Comparison of ENCODE assay signal across 2 cellular contexts in the genomic region with DNA sequence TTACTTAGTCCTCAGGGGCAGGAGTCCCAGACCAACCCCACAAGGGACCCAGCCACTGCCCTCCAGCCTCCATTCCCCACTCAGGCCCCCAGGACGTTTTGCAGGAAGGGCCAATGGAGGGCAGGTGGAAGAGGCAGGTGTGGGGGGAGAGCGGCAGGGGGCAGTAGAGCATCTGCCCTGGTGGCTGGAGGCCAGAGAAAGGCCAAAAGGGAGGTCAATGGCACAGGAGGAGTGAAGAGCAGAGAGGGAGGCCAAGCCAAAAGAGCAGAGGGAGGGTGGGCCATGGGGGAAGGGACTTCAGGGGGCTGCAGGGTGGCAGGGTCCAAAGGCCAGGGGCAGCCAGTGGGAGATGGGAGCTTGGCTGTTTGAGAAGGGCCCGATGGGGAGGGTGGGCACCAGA.
TF ChIP-seq lines count a peak whose summit lies in the region.

No MANE protein-coding gene starts in this region.

TF ChIP-seq in SK-N-SH, 30 proteins besides CTCF, POLR2A, EP300 and RAD21:
- no peak for TF ChIP-seq FOSL2 (IDR thresholded peaks at IDR 0.05; ENCODE audit: borderline replicate concordance, low read depth)
- no peak for TF ChIP-seq TCF12 (IDR thresholded peaks at IDR 0.05)
- TF ChIP-seq TAF1 (IDR thresholded peaks at IDR 0.05; ENCODE audit: borderline replicate concordance, low read depth, low read length) = no peak
- no peak for TF ChIP-seq JUND (IDR thresholded peaks at IDR 0.05)
- no peak for TF ChIP-seq FOXJ3 (CRISPR knock-in tag; IDR thresholded peaks at IDR 0.05)
- no peak for TF ChIP-seq GABPA (IDR thresholded peaks at IDR 0.05; ENCODE audit: low read depth)
- no peak for TF ChIP-seq SMC3 (IDR thresholded peaks at IDR 0.05; ENCODE audit: low read depth, low read length)
- TF ChIP-seq NFIC (IDR thresholded peaks at IDR 0.05; ENCODE audit: borderline replicate concordance) = no peak
- TF ChIP-seq CHD2 (IDR thresholded peaks at IDR 0.05; ENCODE audit: low read length, partially characterized antibody) = no peak
- no peak for TF ChIP-seq RFX5 (IDR thresholded peaks at IDR 0.05; ENCODE audit: low read length)
- TF ChIP-seq, protein P1, sequence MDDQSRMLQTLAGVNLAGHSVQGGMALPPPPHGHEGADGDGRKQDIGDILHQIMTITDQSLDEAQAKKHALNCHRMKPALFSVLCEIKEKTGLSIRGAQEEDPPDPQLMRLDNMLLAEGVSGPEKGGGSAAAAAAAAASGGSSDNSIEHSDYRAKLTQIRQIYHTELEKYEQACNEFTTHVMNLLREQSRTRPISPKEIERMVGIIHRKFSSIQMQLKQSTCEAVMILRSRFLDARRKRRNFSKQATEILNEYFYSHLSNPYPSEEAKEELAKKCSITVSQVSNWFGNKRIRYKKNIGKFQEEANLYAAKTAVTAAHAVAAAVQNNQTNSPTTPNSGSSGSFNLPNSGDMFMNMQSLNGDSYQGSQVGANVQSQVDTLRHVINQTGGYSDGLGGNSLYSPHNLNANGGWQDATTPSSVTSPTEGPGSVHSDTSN (IDR thresholded peaks at IDR 0.05) = no peak
- TF ChIP-seq SIN3A (IDR thresholded peaks at IDR 0.05; ENCODE audit: borderline replicate concordance, low read depth, low read length) = no peak
- TF ChIP-seq, protein P2, sequence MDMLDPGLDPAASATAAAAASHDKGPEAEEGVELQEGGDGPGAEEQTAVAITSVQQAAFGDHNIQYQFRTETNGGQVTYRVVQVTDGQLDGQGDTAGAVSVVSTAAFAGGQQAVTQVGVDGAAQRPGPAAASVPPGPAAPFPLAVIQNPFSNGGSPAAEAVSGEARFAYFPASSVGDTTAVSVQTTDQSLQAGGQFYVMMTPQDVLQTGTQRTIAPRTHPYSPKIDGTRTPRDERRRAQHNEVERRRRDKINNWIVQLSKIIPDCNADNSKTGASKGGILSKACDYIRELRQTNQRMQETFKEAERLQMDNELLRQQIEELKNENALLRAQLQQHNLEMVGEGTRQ (IDR thresholded peaks at IDR 0.05; ENCODE audit: borderline replicate concordance, low read depth, low read length) = no peak
- no peak for TF ChIP-seq NRF1 (IDR thresholded peaks at IDR 0.05; ENCODE audit: low read depth, low read length)
- TF ChIP-seq, protein P3, sequence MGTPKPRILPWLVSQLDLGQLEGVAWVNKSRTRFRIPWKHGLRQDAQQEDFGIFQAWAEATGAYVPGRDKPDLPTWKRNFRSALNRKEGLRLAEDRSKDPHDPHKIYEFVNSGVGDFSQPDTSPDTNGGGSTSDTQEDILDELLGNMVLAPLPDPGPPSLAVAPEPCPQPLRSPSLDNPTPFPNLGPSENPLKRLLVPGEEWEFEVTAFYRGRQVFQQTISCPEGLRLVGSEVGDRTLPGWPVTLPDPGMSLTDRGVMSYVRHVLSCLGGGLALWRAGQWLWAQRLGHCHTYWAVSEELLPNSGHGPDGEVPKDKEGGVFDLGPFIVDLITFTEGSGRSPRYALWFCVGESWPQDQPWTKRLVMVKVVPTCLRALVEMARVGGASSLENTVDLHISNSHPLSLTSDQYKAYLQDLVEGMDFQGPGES (IDR thresholded peaks at IDR 0.05; ENCODE audit: low read depth, low read length) = no peak
- no peak for TF ChIP-seq GATA2 (CRISPR knock-in tag; IDR thresholded peaks at IDR 0.05)
TF ChIP-seq in SK-N-SH: peak in this region for 0.

TF ChIP-seq in SK-N-SH treated with all-trans-retinoic acid at 6 μM for 48 hours, 23 proteins besides CTCF, POLR2A, EP300 and RAD21:
- TF ChIP-seq ZNF70 (CRISPR knock-in tag; IDR thresholded peaks at IDR 0.05) (no peak), PPARA (CRISPR knock-in tag; IDR thresholded peaks at IDR 0.05; ENCODE audit: borderline replicate concordance) (no peak), BACH2 (CRISPR knock-in tag; IDR thresholded peaks at IDR 0.05; ENCODE audit: borderline replicate concordance) (no peak)
- TF ChIP-seq, protein P4, sequence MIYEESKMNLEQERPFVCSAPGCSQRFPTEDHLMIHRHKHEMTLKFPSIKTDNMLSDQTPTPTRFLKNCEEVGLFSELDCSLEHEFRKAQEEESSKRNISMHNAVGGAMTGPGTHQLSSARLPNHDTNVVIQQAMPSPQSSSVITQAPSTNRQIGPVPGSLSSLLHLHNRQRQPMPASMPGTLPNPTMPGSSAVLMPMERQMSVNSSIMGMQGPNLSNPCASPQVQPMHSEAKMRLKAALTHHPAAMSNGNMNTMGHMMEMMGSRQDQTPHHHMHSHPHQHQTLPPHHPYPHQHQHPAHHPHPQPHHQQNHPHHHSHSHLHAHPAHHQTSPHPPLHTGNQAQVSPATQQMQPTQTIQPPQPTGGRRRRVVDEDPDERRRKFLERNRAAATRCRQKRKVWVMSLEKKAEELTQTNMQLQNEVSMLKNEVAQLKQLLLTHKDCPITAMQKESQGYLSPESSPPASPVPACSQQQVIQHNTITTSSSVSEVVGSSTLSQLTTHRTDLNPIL (CRISPR knock-in tag; IDR thresholded peaks at IDR 0.05; ENCODE audit: low read depth) = no peak
